In the genomic region with DNA sequence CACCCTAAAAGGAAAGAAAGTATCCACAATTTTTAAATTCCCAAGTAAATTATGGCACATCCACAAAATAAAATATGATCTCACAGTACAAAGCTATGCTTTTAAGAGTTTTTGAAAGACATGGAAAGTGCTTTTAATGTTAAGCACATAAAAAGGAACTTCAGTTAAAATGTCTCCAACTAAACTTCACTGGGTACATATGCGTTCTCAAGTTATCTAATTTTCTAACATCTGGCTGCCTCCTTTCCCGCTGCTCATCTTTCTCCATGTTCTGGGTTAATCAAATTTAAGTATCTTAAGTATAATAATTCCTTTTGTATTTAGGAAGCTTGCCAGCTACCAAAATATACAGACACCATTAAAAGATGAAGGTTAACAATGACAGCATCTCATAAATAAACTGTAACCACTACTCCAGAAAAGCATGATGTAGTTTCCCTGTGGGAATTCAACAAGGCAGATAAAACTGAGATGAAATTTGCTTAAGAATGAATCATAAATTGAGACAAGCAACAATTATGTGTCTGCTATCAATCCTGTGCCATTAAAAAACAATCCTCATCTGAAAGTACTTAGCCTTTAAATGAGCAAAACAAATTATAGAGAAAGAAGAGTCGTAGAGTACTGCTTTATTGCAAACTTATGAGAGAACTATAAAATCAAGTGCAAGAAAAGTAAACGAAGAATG, we compare ENCODE assay signal across 21 cellular contexts. TPM values are rescaled to one million over a fixed set of nuclear protein-coding genes. Genes with fewer than 3 reads are reported as not detected.
A peak's percentile ranks its signal among the peaks of the same experiment; 100 is the strongest.
DNase-seq lines count a peak whose midpoint lies in the region; TF ChIP-seq lines count a peak whose summit lies in the region.
"Had no signal": no experiment of that assay in that cellular context is flagged by ENCODE, and none has a peak within 500 bp of the region (broad histone marks: within the 10 kb centered on the region; RNA-seq: fewer than 3 reads in every experiment).

No MANE protein-coding gene starts in this region.

- no peak overlapping the region for H3K4me3 ChIP-seq in A673 (ENCODE audit: low read depth, low read length, poor library complexity, severe bottlenecking)
- H3K4me3 ChIP-seq in esophagus squamous epithelium = no peak overlapping the region
- no peak overlapping the region for H3K4me3 ChIP-seq in effector memory CD4-positive, alpha-beta T cell (ENCODE audit: insufficient read depth, low read depth, low read length, poor library complexity, severe bottlenecking)
- H3K4me3 ChIP-seq: esophagus muscularis mucosa, prostate gland, upper lobe of left lung had no signal

- H3K9me3 ChIP-seq in A673 (ENCODE audit: low read depth, low read length, poor library complexity, severe bottlenecking) (no peaks in the 10 kb centered on the region), esophagus squamous epithelium (no peaks in the 10 kb centered on the region)
- no peaks in the 10 kb centered on the region for H3K9me3 ChIP-seq in effector memory CD4-positive, alpha-beta T cell (ENCODE audit: control insufficient read depth, low read length)
- H3K9me3 ChIP-seq: esophagus muscularis mucosa, prostate gland, upper lobe of left lung had no signal

- no peak for TF ChIP-seq POLR2A in esophagus squamous epithelium (IDR thresholded peaks at IDR 0.05)

- DNase-seq in A673 (ENCODE audit: low spot score) (peak; percentile 48), EL (peak; percentile 69), SK-N-DZ (ENCODE audit: low spot score) (peak; percentile 86), hepatic stellate cell (ENCODE audit: low spot score) (peak; percentile 22), NCI-H146 (lab: John Stamatoyannopoulos, UW) (no peak), esophagus squamous epithelium (lab: John Stamatoyannopoulos, UW) (no peak)
- DNase-seq in effector CD4-positive, alpha-beta T cell = no peak
- no peak for DNase-seq in effector memory CD4-positive, alpha-beta T cell
- DNase-seq: activated CD4-positive, CD25-positive, alpha-beta regulatory T cell; activated CD8-positive, alpha-beta memory T cell treated with anti-CD3 and anti-CD28 coated beads for 24 hours; activated naive CD8-positive, alpha-beta T cell treated with anti-CD3 and anti-CD28 coated beads for 36 hours; hippocampal formation; kidney; NCI-H1436; nephron progenitor cell; Right ventricle myocardium superior; stimulated activated CD4-positive, alpha-beta T cell treated with anti-CD3 and anti-CD28 coated beads, Interleukin-12 subunit alpha, Interleukin-12 subunit beta, amount 100 ng/mL, for 4 hours; T-helper 2 cell; upper lobe of left lung had no signal

- H3K27ac ChIP-seq in A673 (ENCODE audit: low read depth, low read length, poor library complexity, severe bottlenecking) = no peak overlapping the region
- H3K27ac ChIP-seq in esophagus squamous epithelium = no peak overlapping the region
- H3K27ac ChIP-seq in effector memory CD4-positive, alpha-beta T cell (ENCODE audit: insufficient read depth, low read length, poor library complexity, severe bottlenecking) = no peak overlapping the region
- H3K27ac ChIP-seq: esophagus muscularis mucosa, prostate gland, upper lobe of left lung had no signal

- CTCF ChIA-PET in A673 (lab: Charles Lee) = no interaction called here

- POLR2A ChIA-PET in A673 (lab: Charles Lee; ENCODE audit: low non-redundant PET) = interaction anchor here (0.5 kb wide), 1 partner anchor 9 kb away, joined by 3 read pairs; no protein-coding TSS in a partner anchor

- H3K36me3 ChIP-seq in A673 (ENCODE audit: insufficient read depth, low read length, poor library complexity, severe bottlenecking) = no peaks in the 10 kb centered on the region
- no peaks in the 10 kb centered on the region for H3K36me3 ChIP-seq in esophagus squamous epithelium
- no peaks in the 10 kb centered on the region for H3K36me3 ChIP-seq in effector memory CD4-positive, alpha-beta T cell (ENCODE audit: control insufficient read depth, insufficient read depth, low read length)
- H3K36me3 ChIP-seq: esophagus muscularis mucosa, prostate gland, upper lobe of left lung had no signal

- 53 to 80% methylated on average over 4 of the region's 4 CpGs for WGBS in esophagus squamous epithelium, 2 donors

- H3K4me1 ChIP-seq in A673 (ENCODE audit: insufficient read depth, low read length, poor library complexity, severe bottlenecking) (peaks cover 4% of the 10 kb centered on the region), esophagus squamous epithelium (no peaks in the 10 kb centered on the region)
- H3K4me1 ChIP-seq in effector memory CD4-positive, alpha-beta T cell (ENCODE audit: control insufficient read depth, insufficient read depth, low read length, poor library complexity, severe bottlenecking) = no peaks in the 10 kb centered on the region
- H3K4me1 ChIP-seq: esophagus muscularis mucosa, prostate gland, upper lobe of left lung had no signal

- TF ChIP-seq CTCF in A673 (conservative IDR thresholded peaks at IDR 0.05; ENCODE audit: low read depth, low read length) = no peak
- no peak for TF ChIP-seq CTCF in esophagus squamous epithelium (IDR thresholded peaks at IDR 0.05)

- BruUV-seq in A673 (replicated peaks; lab: Mats Ljungman, UMichigan) = no TSS peak

- intact Hi-C loops in A673 (cut with micrococcal nuclease; ENCODE audit: unreplicated experiment) = no loop called here
- intact Hi-C loops in esophagus squamous epithelium (cut with DNase I) = no loop called here

- H3K27me3 ChIP-seq in A673 (replicated peaks; ENCODE audit: insufficient read depth, low read depth, low read length, poor library complexity) (no peaks in the 10 kb centered on the region), esophagus squamous epithelium (no peaks in the 10 kb centered on the region)
- H3K27me3 ChIP-seq in effector memory CD4-positive, alpha-beta T cell (replicated peaks; ENCODE audit: control insufficient read depth, insufficient read depth, low read length, poor library complexity, severe bottlenecking) = no peaks in the 10 kb centered on the region
- H3K27me3 ChIP-seq: esophagus muscularis mucosa, upper lobe of left lung had no signal

RNA-seq across cellular contexts. Expression of a gene that starts 25.1 kb away (rescaled TPM):
- total RNA-seq in A673 (2021) (3.1 and 4.7 TPM in 2 replicates), esophagus squamous epithelium (1 to 10 TPM; 2.2 to 9.2 (median 4.3) TPM)
- polyA plus RNA-seq in SK-N-DZ (2014; cell fraction: cytosol; rRNA removed) = 4.9 and 5.1 TPM in 2 replicates
- 4.2 and 6.2 TPM in 2 replicates for polyA plus RNA-seq in SK-N-DZ (2014; cell fraction: nucleus; rRNA removed)
- total RNA-seq: activated naive CD8-positive, alpha-beta T cell treated with anti-CD3 and anti-CD28 coated beads for 36 hours; Right ventricle myocardium superior had no signal

Comparison
In these comparisons a context has a peak if more than half of its experiments do, and no peak if none do; other contexts are left out.
1. DNase-seq: peak in A673 (single experiment), EL (single experiment), SK-N-DZ (single experiment) and hepatic stellate cell (single experiment); none in effector CD4-positive, alpha-beta T cell (single experiment), NCI-H146 (single experiment), esophagus squamous epithelium (single experiment) and effector memory CD4-positive, alpha-beta T cell (0 of 3).